9 cellular contexts compared by ENCODE assay signal in the genomic region with DNA sequence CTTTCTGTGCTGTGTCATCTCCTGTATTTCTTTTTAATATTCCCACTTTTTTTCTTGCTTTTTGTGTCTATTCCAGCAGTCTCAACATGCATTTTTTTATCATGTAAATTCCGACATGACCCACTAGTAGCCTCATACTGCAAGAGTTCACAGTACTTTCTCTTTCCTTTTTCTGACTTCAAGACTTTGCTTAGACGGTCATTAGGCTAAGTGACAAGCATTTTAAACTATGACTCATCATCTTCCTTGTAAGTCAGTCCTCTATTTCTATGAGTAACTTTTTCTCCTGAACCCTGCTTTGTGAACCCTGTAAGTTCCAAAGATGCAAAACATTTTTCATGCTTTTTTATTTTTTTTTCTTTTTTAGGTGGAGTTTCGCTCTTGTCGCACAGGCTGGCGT.
DNase-seq lines count a peak whose midpoint lies in the region; ATAC-seq and TF ChIP-seq lines count a peak whose summit lies in the region.
"Had no signal": no experiment of that assay in that cellular context is flagged by ENCODE, and none has a peak within 500 bp of the region (broad histone marks: within the 10 kb centered on the region; RNA-seq: fewer than 3 reads in every experiment).

No MANE protein-coding gene starts in this region.

- H3K27me3 ChIP-seq in CD8-positive, alpha-beta T cell (ENCODE audit: insufficient read depth, low read length), result no peaks in the 10 kb centered on the region
- H3K27me3 ChIP-seq in left ventricle myocardium inferior (ENCODE audit: low read depth), result no peaks in the 10 kb centered on the region
- no peaks in the 10 kb centered on the region for H3K27me3 ChIP-seq in effector memory CD4-positive, alpha-beta T cell (replicated peaks; ENCODE audit: control insufficient read depth, insufficient read depth, low read length, poor library complexity, severe bottlenecking)

- DNase-seq in HFFc6 (peak; percentile 88), NOMO-1 treated with DMSO at 0.1 percent for 48 hours (lab: John Stamatoyannopoulos, UW; ENCODE audit: unreplicated experiment) (peak; percentile 96), left lobe of liver (ENCODE audit: low spot score) (no peak), left ventricle myocardium inferior (no peak), HuH-7.5 (ENCODE audit: low spot score) (no peak)
- no peak for DNase-seq in CD8-positive, alpha-beta T cell
- DNase-seq in effector memory CD4-positive, alpha-beta T cell, result no peak
- DNase-seq: head of caudate nucleus had no signal

- intact Hi-C loops in CD8-positive, alpha-beta T cell (cut with DNase I, micrococcal nuclease), result no loop called here
- intact Hi-C loops in left ventricle myocardium inferior (cut with micrococcal nuclease), result no loop called here

- H3K9me3 ChIP-seq in CD8-positive, alpha-beta T cell (ENCODE audit: low read length), result no peaks in the 10 kb centered on the region
- H3K9me3 ChIP-seq in left ventricle myocardium inferior (replicated peaks), result peaks cover 10% of the 10 kb centered on the region
- H3K9me3 ChIP-seq in effector memory CD4-positive, alpha-beta T cell (ENCODE audit: control insufficient read depth, low read length), result no peaks in the 10 kb centered on the region

- H3K36me3 ChIP-seq in CD8-positive, alpha-beta T cell (ENCODE audit: insufficient read depth, low read length), result no peaks in the 10 kb centered on the region
- H3K36me3 ChIP-seq in left ventricle myocardium inferior, result no peaks in the 10 kb centered on the region
- no peaks in the 10 kb centered on the region for H3K36me3 ChIP-seq in effector memory CD4-positive, alpha-beta T cell (ENCODE audit: control insufficient read depth, insufficient read depth, low read length)

- CTCF ChIA-PET in CD8-positive, alpha-beta T cell (lab: Charles Lee), result no interaction called here

- no peak overlapping the region for H3K27ac ChIP-seq in CD8-positive, alpha-beta T cell (ENCODE audit: low read depth, low read length)
- H3K27ac ChIP-seq in left ventricle myocardium inferior (replicated peaks), result no peak overlapping the region
- no peak overlapping the region for H3K27ac ChIP-seq in effector memory CD4-positive, alpha-beta T cell (ENCODE audit: insufficient read depth, low read length, poor library complexity, severe bottlenecking)

- peak; percentile 29; the same call in 1 of the 2 replicates for TF ChIP-seq CTCF in HFFc6 (IDR thresholded peaks at IDR 0.05)
- TF ChIP-seq CTCF in CD8-positive, alpha-beta T cell (IDR thresholded peaks at IDR 0.05), result no peak
- TF ChIP-seq CTCF in left ventricle myocardium inferior (IDR thresholded peaks at IDR 0.05; ENCODE audit: borderline replicate concordance), result no peak

- no peaks in the 10 kb centered on the region for H3K4me1 ChIP-seq in CD8-positive, alpha-beta T cell (ENCODE audit: insufficient read depth, low read length)
- H3K4me1 ChIP-seq in left ventricle myocardium inferior, result no peaks in the 10 kb centered on the region
- H3K4me1 ChIP-seq in effector memory CD4-positive, alpha-beta T cell (ENCODE audit: control insufficient read depth, insufficient read depth, low read length, poor library complexity, severe bottlenecking), result no peaks in the 10 kb centered on the region

- H3K9me3 Mint-ChIP-seq in HFFc6, result no peaks in the 10 kb centered on the region
- H3K9me3 Mint-ChIP-seq in CD8-positive, alpha-beta T cell, result peaks cover 2% of the 10 kb centered on the region

- peak overlapping the region; percentile 62 for H3K4me3 Mint-ChIP-seq in HFFc6
- no peak overlapping the region for H3K4me3 Mint-ChIP-seq in CD8-positive, alpha-beta T cell

- peak overlapping the region; percentile 51 for H3K27ac Mint-ChIP-seq in HFFc6
- no peak overlapping the region for H3K27ac Mint-ChIP-seq in CD8-positive, alpha-beta T cell

- POLR2A ChIA-PET in CD8-positive, alpha-beta T cell (lab: Charles Lee), result no interaction called here

- H3K4me1 Mint-ChIP-seq in HFFc6 (ENCODE audit: low read depth), result peaks cover 22% of the 10 kb centered on the region
- no peaks in the 10 kb centered on the region for H3K4me1 Mint-ChIP-seq in CD8-positive, alpha-beta T cell (ENCODE audit: low read depth)

- H3K36me3 Mint-ChIP-seq in HFFc6 (ENCODE audit: low read depth), result peaks cover 10% of the 10 kb centered on the region; the same call in 1 of the 2 replicates
- H3K36me3 Mint-ChIP-seq in CD8-positive, alpha-beta T cell, result no peaks in the 10 kb centered on the region

- H3K27me3 Mint-ChIP-seq in HFFc6 (ENCODE audit: insufficient read depth), result no peaks in the 10 kb centered on the region
- H3K27me3 Mint-ChIP-seq in CD8-positive, alpha-beta T cell (ENCODE audit: low read depth), result no peaks in the 10 kb centered on the region

- peak; percentile 65 for ATAC-seq in GM18498 (IDR thresholded peaks at IDR 0.05; ENCODE audit: unreplicated experiment)
- ATAC-seq in left lobe of liver, result peak; percentile 30
- ATAC-seq in CD8-positive, alpha-beta T cell, result no peak

- no peak overlapping the region for H3K4me3 ChIP-seq in CD8-positive, alpha-beta T cell (ENCODE audit: low read depth, low read length)
- no peak overlapping the region for H3K4me3 ChIP-seq in left ventricle myocardium inferior
- no peak overlapping the region for H3K4me3 ChIP-seq in effector memory CD4-positive, alpha-beta T cell (ENCODE audit: insufficient read depth, low read depth, low read length, poor library complexity, severe bottlenecking)

Comparison
In these comparisons a context has a peak if more than half of its experiments do, and no peak if none do; other contexts are left out.
1. DNase-seq: peak in HFFc6 (single experiment) and NOMO-1 treated with DMSO at 0.1 percent for 48 hours (single experiment); none in left lobe of liver (single experiment), CD8-positive, alpha-beta T cell (0 of 7), left ventricle myocardium inferior (single experiment), HuH-7.5 (single experiment) and effector memory CD4-positive, alpha-beta T cell (0 of 3).